In genomic region chrX:21947671-21948070, GRCh38 we compare ENCODE assay signal across 14 cellular contexts. TPM values are rescaled to one million over a fixed set of nuclear protein-coding genes. Genes with fewer than 3 reads are reported as not detected.
DNase-seq lines count a peak whose midpoint lies in the region; ATAC-seq, FAIRE-seq and TF ChIP-seq lines count a peak whose summit lies in the region.
"Had no signal": no experiment of that assay in that cellular context is flagged by ENCODE, and none has a peak within 500 bp of the region (broad histone marks: within the 10 kb centered on the region; RNA-seq: fewer than 3 reads in every experiment).

No MANE protein-coding gene starts in this region.

- BruUV-seq in Panc1 (replicated peaks; lab: Mats Ljungman, UMichigan), result no TSS peak

- peak overlapping the region; percentile 88 for H3K27ac ChIP-seq in GM23338 (ENCODE audit: low read depth)
- peak overlapping the region; percentile 72 for H3K27ac ChIP-seq in Panc1 (ENCODE audit: low read length)
- H3K27ac ChIP-seq in hepatocyte, result peak overlapping the region; percentile 37

- intact Hi-C loops in Panc1 (cut with micrococcal nuclease; ENCODE audit: unreplicated experiment), result no loop called here

- H3F3A ChIP-seq in GM23338 (replicated peaks; ENCODE audit: low read depth), result no peaks in the 10 kb centered on the region

- peak overlapping the region; percentile 65 for H3K4me2 ChIP-seq in GM23338
- H3K4me2 ChIP-seq in hepatocyte, result peak overlapping the region; percentile 28

- in situ Hi-C loops in Panc1 (cut with HindIII; ENCODE audit: low pct_unique_long_range_greater_than_20kb, low sequenced_read_pairs), result no loop called here

- H2AFZ ChIP-seq in GM23338, result no peak overlapping the region
- H2AFZ ChIP-seq in hepatocyte, result no peak overlapping the region

- H3K4me3 Mint-ChIP-seq in GM23338 (peak overlapping the region; percentile 61), progenitor cell of endocrine pancreas (ENCODE audit: low read depth) (peak overlapping the region; percentile 43)
- H3K4me3 Mint-ChIP-seq: activated naive CD4-positive, alpha-beta T cell treated with anti-CD3 and anti-CD28 coated beads, Interleukin-2, amount 50 U/mL, for 24 hours; stimulated activated naive CD8-positive, alpha-beta T cell treated with anti-CD3 and anti-CD28 coated beads, Interleukin-15, Interleukin-2, amounts not matched to agents 100 ng/mL and 50 ng/mL, for 24 hours; T-helper 1 cell treated with Interleukin-12 subunit alpha and Interleukin-12 subunit beta and Interleukin-4 antibody, amounts not matched to agents 30 μg/mL and 1 μg/mL, for 36 hours had no signal

- H4K20me1 ChIP-seq in GM23338 (replicated peaks; ENCODE audit: insufficient read depth), result peaks cover 20% of the 10 kb centered on the region
- no peaks in the 10 kb centered on the region for H4K20me1 ChIP-seq in hepatocyte (ENCODE audit: insufficient read depth, poor library complexity, severe bottlenecking)

- H3K79me2 ChIP-seq in GM23338 (replicated peaks; ENCODE audit: insufficient read depth) (peaks cover 100% of the 10 kb centered on the region), hepatocyte (peaks cover 89% of the 10 kb centered on the region)

- H3K9me3 ChIP-seq in Panc1 (ENCODE audit: control insufficient read depth, insufficient read depth, low read depth, low read length) (no peaks in the 10 kb centered on the region), hepatocyte (ENCODE audit: low read depth) (no peaks in the 10 kb centered on the region)

- H3K27ac Mint-ChIP-seq in GM23338 (peak overlapping the region; percentile 50; the same call in 1 of the 2 replicates), progenitor cell of endocrine pancreas (peak overlapping the region; percentile 40)
- H3K27ac Mint-ChIP-seq: activated naive CD4-positive, alpha-beta T cell treated with anti-CD3 and anti-CD28 coated beads, Interleukin-2, amount 50 U/mL, for 24 hours; T-helper 1 cell treated with Interleukin-12 subunit alpha and Interleukin-12 subunit beta and Interleukin-4 antibody, amounts not matched to agents 30 μg/mL and 1 μg/mL, for 36 hours had no signal

- H3K36me3 Mint-ChIP-seq in GM23338 (ENCODE audit: low read depth) (peaks cover 10% of the 10 kb centered on the region; the same call in 2 of the 3 replicates), progenitor cell of endocrine pancreas (ENCODE audit: insufficient read depth) (peaks cover 6% of the 10 kb centered on the region)

- CTCF ChIA-PET in Panc1 (lab: Charles Lee), result no interaction called here

- H3K4me1 ChIP-seq in GM23338 (ENCODE audit: insufficient read depth) (peaks cover 56% of the 10 kb centered on the region), Panc1 (ENCODE audit: control insufficient read depth, insufficient read depth, low read length) (peaks cover 21% of the 10 kb centered on the region), hepatocyte (ENCODE audit: insufficient read depth) (peaks cover 28% of the 10 kb centered on the region)

- H3K27me3 Mint-ChIP-seq in GM23338 (ENCODE audit: insufficient read depth, low read depth, poor library complexity) (peaks cover 10% of the 10 kb centered on the region), progenitor cell of endocrine pancreas (no peaks in the 10 kb centered on the region)
- H3K27me3 Mint-ChIP-seq: activated naive CD4-positive, alpha-beta T cell treated with anti-CD3 and anti-CD28 coated beads, Interleukin-2, amount 50 U/mL, for 24 hours; stimulated activated naive CD8-positive, alpha-beta T cell treated with anti-CD3 and anti-CD28 coated beads, Interleukin-15, Interleukin-2, amounts not matched to agents 100 ng/mL and 50 ng/mL, for 24 hours had no signal

- H3K27me3 ChIP-seq in GM23338 (ENCODE audit: insufficient read depth) (no peaks in the 10 kb centered on the region), Panc1 (ENCODE audit: control insufficient read depth, insufficient read depth, low read length) (no peaks in the 10 kb centered on the region), hepatocyte (no peaks in the 10 kb centered on the region)

- H3K9me2 ChIP-seq in GM23338 (ENCODE audit: insufficient read depth) (no peaks in the 10 kb centered on the region), hepatocyte (replicated peaks; ENCODE audit: insufficient read depth) (no peaks in the 10 kb centered on the region)

- WGBS in hepatocyte (ENCODE audit: low lambda C conversion rate, missing lambda C conversion rate), result 51% methylated on average over 6 of the region's 6 CpGs

- TF ChIP-seq CTCF in GM23338 (conservative IDR thresholded peaks at IDR 0.05; ENCODE audit: low read depth in 2 of 2), result no peak
- no peak for TF ChIP-seq CTCF in Panc1 (IDR thresholded peaks at IDR 0.05)
- TF ChIP-seq CTCF in hepatocyte (IDR thresholded peaks at IDR 0.05; ENCODE audit: poor library complexity), result no peak
- no peak for TF ChIP-seq CTCF in progenitor cell of endocrine pancreas (IDR thresholded peaks at IDR 0.05; ENCODE audit: unreplicated experiment)

- POLR2A ChIA-PET in Panc1 (lab: Charles Lee), result no interaction called here

- FAIRE-seq in H54 (lab: Jason Lieb, UNC), result no peak
- FAIRE-seq: HepG2 had no signal

- H3K9me3 Mint-ChIP-seq in GM23338, result no peaks in the 10 kb centered on the region
- peaks cover 3% of the 10 kb centered on the region for H3K9me3 Mint-ChIP-seq in progenitor cell of endocrine pancreas (ENCODE audit: low read depth)
- H3K9me3 Mint-ChIP-seq: activated naive CD4-positive, alpha-beta T cell treated with anti-CD3 and anti-CD28 coated beads, Interleukin-2, amount 50 U/mL, for 24 hours; stimulated activated naive CD8-positive, alpha-beta T cell treated with anti-CD3 and anti-CD28 coated beads, Interleukin-15, Interleukin-2, amounts not matched to agents 100 ng/mL and 50 ng/mL, for 24 hours; T-helper 1 cell treated with Interleukin-12 subunit alpha and Interleukin-12 subunit beta and Interleukin-4 antibody, amounts not matched to agents 30 μg/mL and 1 μg/mL, for 36 hours had no signal

- ATAC-seq in GM23338 (no peak), Panc1 (no peak)

- no peak for DNase-seq in GM23338 (ENCODE audit: low spot score)
- no peak for DNase-seq in Panc1 (ENCODE audit: low read depth, low spot score)
- DNase-seq in hepatocyte (ENCODE audit: low spot score), result no peak
- no peak for DNase-seq in progenitor cell of endocrine pancreas (ENCODE audit: low spot score, unreplicated experiment)
- DNase-seq in HT-29 (ENCODE audit: low spot score), result no peak
- DNase-seq in H54 (ENCODE audit: insufficient read length, low spot score), result no peak
- DNase-seq in activated effector memory CD4-positive, alpha-beta T cell treated with anti-CD3 and anti-CD28 coated beads, Interleukin-2, amount 50 U/mL, for 16 hours, result no peak
- DNase-seq: cerebellar nuclear complex; retina; stimulated activated CD4-positive, alpha-beta T cell treated with anti-CD3 and anti-CD28 coated beads, Interleukin-4, amount 100 ng/mL, for 4 hours had no signal

- H3K36me3 ChIP-seq in GM23338 (ENCODE audit: insufficient read depth) (no peaks in the 10 kb centered on the region), Panc1 (ENCODE audit: control insufficient read depth, insufficient read depth, low read length) (no peaks in the 10 kb centered on the region), hepatocyte (replicated peaks; ENCODE audit: insufficient read depth, low read depth) (no peaks in the 10 kb centered on the region)

- no peak for TF ChIP-seq POLR2A in H54 (IDR thresholded peaks at IDR 0.05; ENCODE audit: low read depth, low read length)

- H3K4me1 Mint-ChIP-seq in GM23338 (peaks cover 62% of the 10 kb centered on the region), progenitor cell of endocrine pancreas (ENCODE audit: low read depth) (peaks cover 75% of the 10 kb centered on the region)

- H3K4me3 ChIP-seq in GM23338 (peak overlapping the region; percentile 22), Panc1 (ENCODE audit: low read depth in 2 of 2, low read length in 2 of 2) (peak overlapping the region; percentile 4 to 18; a peak in 1 of 4 replicates), hepatocyte (no peak overlapping the region)

TF ChIP-seq in GM23338, 12 proteins besides CTCF, POLR2A, EP300 and RAD21 (continues in another document):
- TF ChIP-seq POLR2AphosphoS5 (IDR thresholded peaks at IDR 0.05; ENCODE audit: low read depth), result no peak

RNA-seq across cellular contexts. Expression of gene SMS, which starts 7.2 kb away (rescaled TPM):
- 168 and 185 TPM in 2 replicates for total RNA-seq in GM23338 (2014; rRNA removed; shearing (Covaris generic))
- polyA plus RNA-seq in GM23338 (2016; fragmentation: Nextera tagmentation; extraction: Ambion mirVana) (246 and 274 TPM in 2 replicates), hepatocyte (76.6 and 80.9 TPM in 2 replicates)
- total RNA-seq in Panc1 (2021; ENCODE audit: unreplicated experiment) (172 TPM), hepatocyte (62.3 and 70.1 TPM in 2 replicates), progenitor cell of endocrine pancreas (280 and 288 TPM in 2 replicates)
- polyA plus RNA-seq in Panc1 (2012; ENCODE audit: insufficient read length), result 186 TPM
- total RNA-seq in HT-29 (2014; rRNA removed; shearing (Covaris generic)), result 134 and 173 TPM in 2 replicates

Comparison
In these comparisons a context has a peak if more than half of its experiments do, and no peak if none do; other contexts are left out.
1. H3K27ac ChIP-seq: peak in every context shown above with its lines; median percentile 88 in GM23338; 72 in Panc1; 37 in hepatocyte.